Comparison of ENCODE assay signal across 26 cellular contexts in the genomic region with DNA sequence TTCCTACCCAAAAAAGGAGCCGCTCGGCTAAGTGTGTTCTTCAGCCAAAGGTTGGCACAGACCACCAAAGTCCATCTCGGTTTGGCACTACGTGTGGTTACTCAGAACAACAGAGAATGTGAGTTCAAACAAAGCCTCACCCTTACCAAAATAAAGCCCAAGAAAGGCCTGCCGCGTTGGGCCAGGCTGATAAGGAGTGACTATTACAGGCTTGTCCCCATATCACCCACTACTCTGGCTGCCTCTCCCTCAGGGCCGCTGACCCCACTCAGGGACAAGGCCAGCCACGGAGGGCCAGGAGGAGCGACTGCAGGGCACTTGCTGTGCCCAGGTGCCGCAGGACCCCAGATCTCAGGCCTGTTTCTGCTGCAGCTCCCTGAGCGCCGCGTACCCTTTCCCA. TPM values are rescaled to one million over a fixed set of nuclear protein-coding genes. Genes with fewer than 3 reads are reported as not detected.
DNase-seq lines count a peak whose midpoint lies in the region; ATAC-seq, FAIRE-seq and TF ChIP-seq lines count a peak whose summit lies in the region.
"Had no signal": no experiment of that assay in that cellular context is flagged by ENCODE, and none has a peak within 500 bp of the region (broad histone marks: within the 10 kb centered on the region; RNA-seq: fewer than 3 reads in every experiment).

No MANE protein-coding gene starts in this region.

- H3K27ac ChIP-seq in GM23248, result no peak overlapping the region
- H3K27ac ChIP-seq in esophagus (ENCODE audit: low read depth in 2 of 2, low read length in 1 of 2), result peak overlapping the region; percentile 70 to 84
- H3K27ac ChIP-seq in kidney (ENCODE audit: low read depth in 2 of 2, low read length in 2 of 2), result no peak overlapping the region
- H3K27ac ChIP-seq in rectal smooth muscle tissue (ENCODE audit: low read depth, low read length), result peak overlapping the region; percentile 95
- H3K27ac ChIP-seq: A549; BLaER1 treated with 17β-estradiol and CSF1 and Interleukin-3, amounts not matched to agents 10 nM and 100 nM; foreskin keratinocyte; KMS-11 had no signal

- H3K79me2 ChIP-seq in GM23248 (ENCODE audit: insufficient read depth), result no peaks in the 10 kb centered on the region

- intact Hi-C loops in kidney (cut with DNase I), result loop anchor here (5.0 kb wide), 1 partner anchor 195 kb away; no protein-coding TSS in a partner anchor

- no peaks in the 10 kb centered on the region for H3K27me3 Mint-ChIP-seq in progenitor cell of endocrine pancreas

- no peaks in the 10 kb centered on the region for H3K9me2 ChIP-seq in GM23248 (ENCODE audit: insufficient read depth)

- H3K9me3 Mint-ChIP-seq in progenitor cell of endocrine pancreas (ENCODE audit: low read depth), result no peaks in the 10 kb centered on the region

- in situ Hi-C loops in GM23248 (cut with MboI), result loop anchor here (10.0 kb wide), 1 partner anchor 182 kb away; no protein-coding TSS in a partner anchor

- no peaks in the 10 kb centered on the region for H3F3A ChIP-seq in GM23248 (ENCODE audit: insufficient read depth)

- H3K27me3 ChIP-seq in GM23248 (replicated peaks; ENCODE audit: insufficient read depth) (no peaks in the 10 kb centered on the region), esophagus (ENCODE audit: control insufficient read depth in 1 of 2, insufficient read depth in 2 of 2, low read length in 2 of 2) (no peaks in the 10 kb centered on the region), rectal smooth muscle tissue (ENCODE audit: control insufficient read depth, insufficient read depth, low read length) (no peaks in the 10 kb centered on the region)
- H3K27me3 ChIP-seq: BLaER1 treated with 17β-estradiol and CSF1 and Interleukin-3, amounts not matched to agents 10 nM and 100 nM; foreskin keratinocyte had no signal

- no peaks in the 10 kb centered on the region for H4K20me1 ChIP-seq in GM23248 (ENCODE audit: insufficient read depth)

- 53 to 60% methylated on average over 11 to 13 of the region's 13 CpGs for WGBS in GM23248 (ENCODE audit: low coverage in 1 of 2, low lambda C conversion rate in 2 of 2, missing lambda C conversion rate in 2 of 2), 2 experiments
- WGBS in esophagus, 2 donors, result 58 to 71% methylated on average over 13 of the region's 13 CpGs

- H2AFZ ChIP-seq in GM23248, result no peak overlapping the region

- no peak overlapping the region for H3K4me3 Mint-ChIP-seq in progenitor cell of endocrine pancreas (ENCODE audit: low read depth)

- no peak for ATAC-seq in GM18519 (IDR thresholded peaks at IDR 0.05; ENCODE audit: low FRiP score, unreplicated experiment)
- ATAC-seq: A549, foreskin keratinocyte, sciatic nerve had no signal

- no peak overlapping the region for H3K27ac Mint-ChIP-seq in progenitor cell of endocrine pancreas

- no peaks in the 10 kb centered on the region for H3K36me3 ChIP-seq in GM23248 (ENCODE audit: low read depth)
- H3K36me3 ChIP-seq in esophagus (ENCODE audit: control insufficient read depth in 2 of 2, insufficient read depth in 2 of 2, low read length in 1 of 2), result peaks cover 3 to 29% of the 10 kb centered on the region in 2 donors
- H3K36me3 ChIP-seq in kidney (ENCODE audit: control insufficient read depth in 1 of 2, insufficient read depth in 2 of 2, low read length in 2 of 2), result peaks cover 6 to 21% of the 10 kb centered on the region in 2 donors
- peaks cover 12% of the 10 kb centered on the region for H3K36me3 ChIP-seq in rectal smooth muscle tissue (ENCODE audit: control insufficient read depth, insufficient read depth, low read length)

- DNase-seq in GM23248, result peak; percentile 36
- peak; percentile 73 for DNase-seq in kidney
- no peak for DNase-seq in NCI-H1105 (lab: John Stamatoyannopoulos, UW)
- no peak for DNase-seq in progenitor cell of endocrine pancreas (ENCODE audit: low spot score, unreplicated experiment)
- no peak for DNase-seq in stimulated activated CD4-positive, alpha-beta T cell treated with anti-CD3 and anti-CD28 coated beads, Interleukin-15, amount 100 ng/mL, for 24 hours
- DNase-seq: activated CD4-positive, alpha-beta T cell treated with anti-CD3 and anti-CD28 coated beads for 48 hours; activated CD8-positive, alpha-beta memory T cell treated with anti-CD3 and anti-CD28 coated beads, Interleukin-2, amount 50 U/mL, for 4 hours; activated gamma-delta T cell; Calu3; foreskin keratinocyte; NCI-H1092; NCI-H2081 treated with DMSO at 0.1 percent for 48 hours; NCI-H524; SHP77; stimulated activated CD4-positive, alpha-beta T cell treated with anti-CD3 and anti-CD28 coated beads, Interleukin-1b, Interleukin-23, amount 100 ng/mL, for 48 hours; stimulated activated naive CD4-positive, alpha-beta T cell treated with Interleukin-2 at 50 U/mL for 16 hours had no signal

- TF ChIP-seq CTCF in kidney (IDR thresholded peaks at IDR 0.05; ENCODE audit: borderline replicate concordance, extremely low read depth, insufficient read depth), result no peak
- no peak for TF ChIP-seq CTCF in progenitor cell of endocrine pancreas (IDR thresholded peaks at IDR 0.05; ENCODE audit: unreplicated experiment)

- H3K4me1 ChIP-seq in GM23248 (ENCODE audit: insufficient read depth) (peaks cover 11% of the 10 kb centered on the region), esophagus (ENCODE audit: control insufficient read depth in 2 of 2, insufficient read depth in 2 of 2, low read length in 1 of 2) (peaks cover 0 to 20% of the 10 kb centered on the region in 2 donors), kidney (ENCODE audit: control insufficient read depth in 1 of 2, insufficient read depth in 1 of 2, low read depth in 1 of 2, low read length in 2 of 2) (peaks cover 18 to 19% of the 10 kb centered on the region in 2 donors), rectal smooth muscle tissue (ENCODE audit: control insufficient read depth, insufficient read depth, low read length) (peaks cover 72% of the 10 kb centered on the region)

- H3K4me1 Mint-ChIP-seq in progenitor cell of endocrine pancreas (ENCODE audit: low read depth), result peaks cover 13% of the 10 kb centered on the region

- H3K4me2 ChIP-seq in GM23248 (ENCODE audit: unreplicated experiment), result no peak overlapping the region
- H3K4me2 ChIP-seq: A549; BLaER1 treated with 17β-estradiol and CSF1 and Interleukin-3, amounts not matched to agents 10 nM and 100 nM; KMS-11 had no signal

- H3K9me3 ChIP-seq in GM23248 (ENCODE audit: low read depth) (no peaks in the 10 kb centered on the region), esophagus (ENCODE audit: control insufficient read depth in 2 of 2, insufficient read depth in 1 of 2, low read depth in 1 of 2, low read length in 1 of 2) (no peaks in the 10 kb centered on the region), kidney (ENCODE audit: control insufficient read depth in 1 of 2, low read length in 2 of 2) (no peaks in the 10 kb centered on the region)
- H3K9me3 ChIP-seq: A549; BLaER1 treated with 17β-estradiol and CSF1 and Interleukin-3, amounts not matched to agents 10 nM and 100 nM had no signal

- H3K9ac ChIP-seq in GM23248, result no peak overlapping the region
- no peak overlapping the region for H3K9ac ChIP-seq in kidney (ENCODE audit: low read length in 2 of 2)
- H3K9ac ChIP-seq in rectal smooth muscle tissue (ENCODE audit: low read length), result no peak overlapping the region
- H3K9ac ChIP-seq: BLaER1 treated with 17β-estradiol and CSF1 and Interleukin-3, amounts not matched to agents 10 nM and 100 nM; KMS-11 had no signal

- H3K4me3 ChIP-seq in GM23248 (no peak overlapping the region), esophagus (ENCODE audit: low read depth in 1 of 2, low read length in 2 of 2) (no peak overlapping the region), kidney (ENCODE audit: low read length in 2 of 2) (no peak overlapping the region), rectal smooth muscle tissue (ENCODE audit: low read length) (no peak overlapping the region)
- H3K4me3 ChIP-seq: A549; BLaER1 treated with 17β-estradiol and CSF1 and Interleukin-3, amounts not matched to agents 10 nM and 100 nM had no signal

- peaks cover 4% of the 10 kb centered on the region for H3K36me3 Mint-ChIP-seq in progenitor cell of endocrine pancreas (ENCODE audit: insufficient read depth)

- FAIRE-seq in kidney (lab: Jason Lieb, UNC), result no peak
- FAIRE-seq: A549, endometrium, GM18507, urothelium cell line had no signal

RNA-seq across cellular contexts. Expression of gene HS1BP3, which starts 13.8 kb away (rescaled TPM):
- 10.5 and 17.1 TPM in 2 replicates for total RNA-seq in GM23248 (2014; rRNA removed; shearing (Covaris generic))
- polyA plus RNA-seq in GM23248 (2016; fragmentation: Nextera tagmentation; extraction: Ambion mirVana) (10.6 and 10.9 TPM in 2 replicates), esophagus (10 to 100 TPM; 12.2 to 13.4 TPM), kidney (ENCODE audit: insufficient read depth, low read depth, low replicate concordance) (37.5 TPM)
- total RNA-seq in kidney (35.5 TPM), progenitor cell of endocrine pancreas (15.9 and 16.5 TPM in 2 replicates)

RNA-seq across cellular contexts. Expression of gene GDF7, which starts 29.8 kb away (rescaled TPM):
- total RNA-seq in GM23248 (2014; rRNA removed; shearing (Covaris generic)), result not detected in 2 replicates
- 0.03 TPM in 1 of 2 replicates, not detected in the other for polyA plus RNA-seq in GM23248 (2016; fragmentation: Nextera tagmentation; extraction: Ambion mirVana)
- under 1 TPM; 0.56 to 0.59 TPM for polyA plus RNA-seq in esophagus
- total RNA-seq in kidney, result 12.5 TPM
- polyA plus RNA-seq in kidney (ENCODE audit: insufficient read depth, low read depth, low replicate concordance), result 1.8 TPM
- 0.16 and 0.17 TPM in 2 replicates for total RNA-seq in progenitor cell of endocrine pancreas
- total RNA-seq: Calu3, foreskin keratinocyte had no signal
- polyA plus RNA-seq: foreskin keratinocyte had no signal

Comparison
In these comparisons a context has a peak if more than half of its experiments do, and no peak if none do; other contexts are left out.
1. DNase-seq: peak in GM23248 (single experiment) and kidney (single experiment); none in NCI-H1105 (single experiment), progenitor cell of endocrine pancreas (single experiment) and stimulated activated CD4-positive, alpha-beta T cell treated with anti-CD3 and anti-CD28 coated beads, Interleukin-15, amount 100 ng/mL, for 24 hours (single experiment).
2. H3K27ac ChIP-seq: peak in esophagus (2 of 2) and rectal smooth muscle tissue (single experiment); none in GM23248 (single experiment) and kidney (0 of 2).
3. RNA of gene GDF7, which starts 29.8 kb away (total RNA-seq): 12.5 TPM in kidney (single experiment); 0.16 to 0.17 TPM in progenitor cell of endocrine pancreas and not detected in GM23248; every median in the first group is over 10 times any median in the second.